In genomic region chr7:159027091-159027802, GRCh38 we compare ENCODE assay signal across 15 cellular contexts.
DNase-seq lines count a peak whose midpoint lies in the region; ATAC-seq and TF ChIP-seq lines count a peak whose summit lies in the region.
"Had no signal": no experiment of that assay in that cellular context is flagged by ENCODE, and none has a peak within 500 bp of the region (broad histone marks: within the 10 kb centered on the region; RNA-seq: fewer than 3 reads in every experiment).

No MANE protein-coding gene starts in this region.

- peak overlapping the region; percentile 52 for H2AFZ ChIP-seq in PC-3 (ENCODE audit: low read length)

- POLR2A ChIA-PET in PC-3 (lab: Charles Lee; ENCODE audit: unreplicated experiment): interaction anchor here (0.6 kb wide), 1 partner anchor 11 kb away, joined by 5 read pairs; no protein-coding TSS in a partner anchor

- H3K27ac Mint-ChIP-seq in activated naive CD8-positive, alpha-beta T cell treated with anti-CD3 and anti-CD28 coated beads for 36 hours: peak overlapping the region; percentile 57
- H3K27ac Mint-ChIP-seq in activated naive CD8-positive, alpha-beta T cell treated with anti-CD3 and anti-CD28 coated beads, Interleukin-2, amount 50 U/mL, for 24 hours: no peak overlapping the region
- H3K27ac Mint-ChIP-seq: activated B cell treated with CpG ODN at 0.5 μM for 24 hours had no signal

- H3K27ac ChIP-seq in PC-3 (ENCODE audit: low read length) (peak overlapping the region; percentile 47), foreskin keratinocyte (no peak overlapping the region), suprapubic skin (no peak overlapping the region), caudate nucleus (ENCODE audit: low read depth, low read length) (no peak overlapping the region)
- H3K27ac ChIP-seq: C4-2B, gastrocnemius medialis had no signal

- peaks cover 1% of the 10 kb centered on the region for H3K9me3 Mint-ChIP-seq in activated naive CD8-positive, alpha-beta T cell treated with anti-CD3 and anti-CD28 coated beads for 36 hours
- H3K9me3 Mint-ChIP-seq in activated naive CD8-positive, alpha-beta T cell treated with anti-CD3 and anti-CD28 coated beads, Interleukin-2, amount 50 U/mL, for 24 hours: no peaks in the 10 kb centered on the region
- H3K9me3 Mint-ChIP-seq: activated B cell treated with CpG ODN at 0.5 μM for 24 hours had no signal

- CTCF ChIA-PET in PC-3 (lab: Charles Lee): no interaction called here

- H3K4me3 ChIP-seq in PC-3 (ENCODE audit: low read length) (peak overlapping the region; percentile 18; the same call in 1 of the 2 replicates), suprapubic skin (peak overlapping the region; percentile 40)
- H3K4me3 ChIP-seq: gastrocnemius medialis, lung had no signal

- no peak for ATAC-seq in activated naive CD8-positive, alpha-beta T cell treated with anti-CD3 and anti-CD28 coated beads, Interleukin-2, amount 50 U/mL, for 24 hours
- ATAC-seq in PC-3 (peak; percentile 71), foreskin keratinocyte (peak; percentile 29), GM21717 (IDR thresholded peaks at IDR 0.05; ENCODE audit: unreplicated experiment) (no peak)
- ATAC-seq: gastrocnemius medialis had no signal

- H3K9me3 ChIP-seq in PC-3 (ENCODE audit: low read length) (no peaks in the 10 kb centered on the region), suprapubic skin (no peaks in the 10 kb centered on the region)
- H3K9me3 ChIP-seq: gastrocnemius medialis had no signal

- 51% methylated on average over 17 of the region's 22 CpGs for WGBS in suprapubic skin

- no peaks in the 10 kb centered on the region for H3K27me3 ChIP-seq in PC-3 (ENCODE audit: low read length)
- H3K27me3 ChIP-seq in foreskin keratinocyte: peaks cover 5% of the 10 kb centered on the region
- peaks cover 11% of the 10 kb centered on the region for H3K27me3 ChIP-seq in suprapubic skin
- H3K27me3 ChIP-seq: gastrocnemius medialis had no signal

- TF ChIP-seq POLR2A in suprapubic skin (IDR thresholded peaks at IDR 0.05): no peak

- no peak overlapping the region for H3K4me3 Mint-ChIP-seq in activated naive CD8-positive, alpha-beta T cell treated with anti-CD3 and anti-CD28 coated beads for 36 hours
- H3K4me3 Mint-ChIP-seq in activated naive CD8-positive, alpha-beta T cell treated with anti-CD3 and anti-CD28 coated beads, Interleukin-2, amount 50 U/mL, for 24 hours: no peak overlapping the region
- H3K4me3 Mint-ChIP-seq: activated B cell treated with CpG ODN at 0.5 μM for 24 hours had no signal

- no peak for DNase-seq in activated naive CD8-positive, alpha-beta T cell treated with anti-CD3 and anti-CD28 coated beads for 36 hours
- DNase-seq in activated naive CD8-positive, alpha-beta T cell treated with anti-CD3 and anti-CD28 coated beads, Interleukin-2, amount 50 U/mL, for 24 hours: no peak
- DNase-seq in PC-3 (peak; percentile 71), foreskin keratinocyte (peak; percentile 12 to 29), suprapubic skin (ENCODE audit: low spot score in 2 of 2) (peak; percentile 37 to 49), caudate nucleus (lab: John Stamatoyannopoulos, UW) (no peak), NK-92 (lab: John Stamatoyannopoulos, UW; ENCODE audit: unreplicated experiment) (no peak)
- DNase-seq: activated B cell treated with CpG ODN at 0.5 μM for 24 hours, activated gamma-delta T cell treated with Interleukin-2 at 50 U/mL for 16 hours, gastrocnemius medialis, NCI-H2029 treated with DMSO at 0.1 percent for 48 hours, SHP77 treated with DMSO at 0.1 percent for 48 hours had no signal

- peak overlapping the region; percentile 14; the same call in 1 of the 2 replicates for H3K9ac ChIP-seq in PC-3 (ENCODE audit: low read length)

- H3K27me3 Mint-ChIP-seq in activated naive CD8-positive, alpha-beta T cell treated with anti-CD3 and anti-CD28 coated beads for 36 hours: peaks cover 65% of the 10 kb centered on the region
- H3K27me3 Mint-ChIP-seq in activated naive CD8-positive, alpha-beta T cell treated with anti-CD3 and anti-CD28 coated beads, Interleukin-2, amount 50 U/mL, for 24 hours: peaks cover 30% of the 10 kb centered on the region

- peak overlapping the region; percentile 61 for H3K4me2 ChIP-seq in PC-3 (ENCODE audit: low read length)

- BruUV-seq in PC-3 (replicated peaks; lab: Mats Ljungman, UMichigan): no TSS peak

- H3K4me1 Mint-ChIP-seq in activated naive CD8-positive, alpha-beta T cell treated with anti-CD3 and anti-CD28 coated beads for 36 hours: peaks cover 15% of the 10 kb centered on the region
- peaks cover 10% of the 10 kb centered on the region for H3K4me1 Mint-ChIP-seq in activated naive CD8-positive, alpha-beta T cell treated with anti-CD3 and anti-CD28 coated beads, Interleukin-2, amount 50 U/mL, for 24 hours

- TF ChIP-seq CTCF in PC-3 (conservative IDR thresholded peaks at IDR 0.05; ENCODE audit: low read depth, low read length) (peak; percentile 37), foreskin keratinocyte (conservative IDR thresholded peaks at IDR 0.05) (no peak), suprapubic skin (IDR thresholded peaks at IDR 0.05) (no peak)

- intact Hi-C loops in PC-3 (cut with micrococcal nuclease): no loop called here

- H4K20me1 ChIP-seq in PC-3 (ENCODE audit: low read length): no peaks in the 10 kb centered on the region

- no peak for TF ChIP-seq EP300 in suprapubic skin (IDR thresholded peaks at IDR 0.05)

- H3K79me2 ChIP-seq in PC-3 (ENCODE audit: low read length): no peaks in the 10 kb centered on the region

- H3K36me3 ChIP-seq in PC-3 (ENCODE audit: low read depth, low read length) (no peaks in the 10 kb centered on the region), suprapubic skin (no peaks in the 10 kb centered on the region)
- H3K36me3 ChIP-seq: gastrocnemius medialis had no signal

- H3K36me3 Mint-ChIP-seq in activated naive CD8-positive, alpha-beta T cell treated with anti-CD3 and anti-CD28 coated beads for 36 hours: no peaks in the 10 kb centered on the region
- H3K36me3 Mint-ChIP-seq in activated naive CD8-positive, alpha-beta T cell treated with anti-CD3 and anti-CD28 coated beads, Interleukin-2, amount 50 U/mL, for 24 hours (ENCODE audit: low read depth): no peaks in the 10 kb centered on the region

- no peaks in the 10 kb centered on the region for H3F3A ChIP-seq in PC-3 (ENCODE audit: low read length, unreplicated experiment)

- peaks cover 36% of the 10 kb centered on the region for H3K4me1 ChIP-seq in PC-3 (ENCODE audit: insufficient read depth, low read length)
- no peaks in the 10 kb centered on the region for H3K4me1 ChIP-seq in foreskin keratinocyte
- H3K4me1 ChIP-seq in suprapubic skin: peaks cover 22% of the 10 kb centered on the region

- no peaks in the 10 kb centered on the region for H3K9me2 ChIP-seq in PC-3 (replicated peaks; ENCODE audit: low read length)

Comparison
In these comparisons a context has a peak if more than half of its experiments do, and no peak if none do; other contexts are left out.
1. DNase-seq: peak in PC-3 (single experiment), foreskin keratinocyte (2 of 2) and suprapubic skin (2 of 2); none in activated naive CD8-positive, alpha-beta T cell treated with anti-CD3 and anti-CD28 coated beads for 36 hours (single experiment), activated naive CD8-positive, alpha-beta T cell treated with anti-CD3 and anti-CD28 coated beads, Interleukin-2, amount 50 U/mL, for 24 hours (single experiment), caudate nucleus (0 of 61) and NK-92 (single experiment).
2. ATAC-seq: peak in PC-3 (single experiment) and foreskin keratinocyte (single experiment); none in activated naive CD8-positive, alpha-beta T cell treated with anti-CD3 and anti-CD28 coated beads, Interleukin-2, amount 50 U/mL, for 24 hours (single experiment) and GM21717 (single experiment).